ENCODE assay signal across 16 cellular contexts in genomic region chr5:93430673-93431192, GRCh38.
"Had no signal": no experiment of that assay in that cellular context is flagged by ENCODE, and none has a peak within 500 bp of the region (broad histone marks: within the 10 kb centered on the region; RNA-seq: fewer than 3 reads in every experiment).

No MANE protein-coding gene starts in this region.

- ATAC-seq: gastroesophageal sphincter; left lobe of liver; mucosa of descending colon; naive thymus-derived CD8-positive, alpha-beta T cell; right cardiac atrium; stimulated activated naive B cell treated with anti-CD40 and anti-IgM and Interleukin-4, amounts not matched to agents 10 μg/mL and 1 μg/mL and 100 μg/mL, for 72 hours; stimulated activated naive CD8-positive, alpha-beta T cell treated with anti-CD3 and anti-CD28 coated beads, Interleukin-15, amount 100 ng/mL, for 72 hours had no signal

- H3K4me3 Mint-ChIP-seq: naive thymus-derived CD8-positive, alpha-beta T cell; stimulated activated naive B cell treated with anti-CD40 and anti-IgM and Interleukin-4, amounts not matched to agents 10 μg/mL and 1 μg/mL and 100 μg/mL, for 72 hours; stimulated activated naive CD8-positive, alpha-beta T cell treated with anti-CD3 and anti-CD28 coated beads, Interleukin-15, amount 100 ng/mL, for 72 hours had no signal

- H3K27ac ChIP-seq: epithelial cell of prostate, esophagus muscularis mucosa, gastroesophageal sphincter, ovary, testis, tibial nerve had no signal

- H3K4me3 ChIP-seq: esophagus muscularis mucosa, gastroesophageal sphincter, mucosa of descending colon, ovary, testis, tibial nerve had no signal

- H3K4me1 Mint-ChIP-seq: naive thymus-derived CD8-positive, alpha-beta T cell; stimulated activated naive B cell treated with anti-CD40 and anti-IgM and Interleukin-4, amounts not matched to agents 10 μg/mL and 1 μg/mL and 100 μg/mL, for 72 hours; stimulated activated naive CD8-positive, alpha-beta T cell treated with anti-CD3 and anti-CD28 coated beads, Interleukin-15, amount 100 ng/mL, for 72 hours had no signal

- H3K4me1 ChIP-seq: testis, tibial nerve had no signal

- H3K9me3 ChIP-seq: esophagus muscularis mucosa, gastroesophageal sphincter, mucosa of descending colon, ovary, testis, tibial nerve had no signal

- H3K36me3 ChIP-seq: esophagus muscularis mucosa, gastroesophageal sphincter, ovary, tibial nerve had no signal

- H3K27ac Mint-ChIP-seq: naive thymus-derived CD8-positive, alpha-beta T cell; stimulated activated naive B cell treated with anti-CD40 and anti-IgM and Interleukin-4, amounts not matched to agents 10 μg/mL and 1 μg/mL and 100 μg/mL, for 72 hours; stimulated activated naive CD8-positive, alpha-beta T cell treated with anti-CD3 and anti-CD28 coated beads, Interleukin-15, amount 100 ng/mL, for 72 hours had no signal

- DNase-seq: effector memory CD4-positive, alpha-beta T cell; glutamatergic neuron; islet precursor cell; mucosa of descending colon; naive thymus-derived CD8-positive, alpha-beta T cell; ovary; right cardiac atrium; stimulated activated CD4-positive, alpha-beta T cell treated with anti-CD3 and anti-CD28 coated beads, Interleukin-4, amount 100 ng/mL, for 4 hours; stimulated activated naive B cell treated with anti-CD40 and anti-IgM and Interleukin-4, amounts not matched to agents 10 μg/mL and 1 μg/mL and 100 μg/mL, for 72 hours; stimulated activated naive CD8-positive, alpha-beta T cell treated with anti-CD3 and anti-CD28 coated beads, Interleukin-15, amount 100 ng/mL, for 72 hours; testis had no signal

- H3K27me3 ChIP-seq: esophagus muscularis mucosa, gastroesophageal sphincter, ovary, testis, tibial nerve had no signal

- H3K9me3 Mint-ChIP-seq: stimulated activated naive B cell treated with anti-CD40 and anti-IgM and Interleukin-4, amounts not matched to agents 10 μg/mL and 1 μg/mL and 100 μg/mL, for 72 hours; stimulated activated naive CD8-positive, alpha-beta T cell treated with anti-CD3 and anti-CD28 coated beads, Interleukin-15, amount 100 ng/mL, for 72 hours had no signal

- H3K36me3 Mint-ChIP-seq: naive thymus-derived CD8-positive, alpha-beta T cell; stimulated activated naive B cell treated with anti-CD40 and anti-IgM and Interleukin-4, amounts not matched to agents 10 μg/mL and 1 μg/mL and 100 μg/mL, for 72 hours had no signal
